In the genomic region with DNA sequence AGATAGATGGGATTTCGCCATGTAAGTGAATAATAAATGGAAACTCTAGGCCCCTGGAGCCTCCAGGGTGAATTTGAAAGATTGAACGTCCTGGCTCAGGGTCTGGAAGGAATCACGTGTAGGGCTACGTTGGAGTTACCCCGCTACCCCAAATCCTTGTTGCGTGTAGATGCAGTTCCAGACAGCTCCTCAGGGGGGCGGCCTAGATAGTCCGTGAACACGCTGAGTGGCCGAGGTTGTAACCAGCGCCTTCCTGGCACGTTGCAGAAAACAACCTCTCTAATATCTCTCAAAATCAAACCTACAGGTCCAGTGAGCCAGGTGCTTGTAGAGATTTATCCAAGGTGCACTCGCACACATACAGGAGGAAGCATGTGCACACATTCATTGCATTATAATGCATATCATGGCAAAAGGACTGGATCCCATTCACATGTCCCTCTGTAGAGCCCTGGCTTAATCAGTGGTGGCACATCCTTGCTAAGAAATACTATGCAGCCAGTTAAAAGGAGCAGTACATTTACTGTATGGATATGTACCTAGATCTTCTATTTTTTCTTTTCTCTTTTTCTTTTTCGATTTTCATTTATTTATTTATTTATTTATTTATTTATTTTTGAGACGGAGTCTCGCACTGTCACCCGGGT, we compare ENCODE assay signal across 1 cellular context.
TF ChIP-seq lines count a peak whose summit lies in the region.

No MANE protein-coding gene starts in this region.

TF ChIP-seq in HepG2, 621 proteins besides CTCF, POLR2A, EP300 and RAD21 (continued from another document and continues in another):
- TF ChIP-seq, protein P1, sequence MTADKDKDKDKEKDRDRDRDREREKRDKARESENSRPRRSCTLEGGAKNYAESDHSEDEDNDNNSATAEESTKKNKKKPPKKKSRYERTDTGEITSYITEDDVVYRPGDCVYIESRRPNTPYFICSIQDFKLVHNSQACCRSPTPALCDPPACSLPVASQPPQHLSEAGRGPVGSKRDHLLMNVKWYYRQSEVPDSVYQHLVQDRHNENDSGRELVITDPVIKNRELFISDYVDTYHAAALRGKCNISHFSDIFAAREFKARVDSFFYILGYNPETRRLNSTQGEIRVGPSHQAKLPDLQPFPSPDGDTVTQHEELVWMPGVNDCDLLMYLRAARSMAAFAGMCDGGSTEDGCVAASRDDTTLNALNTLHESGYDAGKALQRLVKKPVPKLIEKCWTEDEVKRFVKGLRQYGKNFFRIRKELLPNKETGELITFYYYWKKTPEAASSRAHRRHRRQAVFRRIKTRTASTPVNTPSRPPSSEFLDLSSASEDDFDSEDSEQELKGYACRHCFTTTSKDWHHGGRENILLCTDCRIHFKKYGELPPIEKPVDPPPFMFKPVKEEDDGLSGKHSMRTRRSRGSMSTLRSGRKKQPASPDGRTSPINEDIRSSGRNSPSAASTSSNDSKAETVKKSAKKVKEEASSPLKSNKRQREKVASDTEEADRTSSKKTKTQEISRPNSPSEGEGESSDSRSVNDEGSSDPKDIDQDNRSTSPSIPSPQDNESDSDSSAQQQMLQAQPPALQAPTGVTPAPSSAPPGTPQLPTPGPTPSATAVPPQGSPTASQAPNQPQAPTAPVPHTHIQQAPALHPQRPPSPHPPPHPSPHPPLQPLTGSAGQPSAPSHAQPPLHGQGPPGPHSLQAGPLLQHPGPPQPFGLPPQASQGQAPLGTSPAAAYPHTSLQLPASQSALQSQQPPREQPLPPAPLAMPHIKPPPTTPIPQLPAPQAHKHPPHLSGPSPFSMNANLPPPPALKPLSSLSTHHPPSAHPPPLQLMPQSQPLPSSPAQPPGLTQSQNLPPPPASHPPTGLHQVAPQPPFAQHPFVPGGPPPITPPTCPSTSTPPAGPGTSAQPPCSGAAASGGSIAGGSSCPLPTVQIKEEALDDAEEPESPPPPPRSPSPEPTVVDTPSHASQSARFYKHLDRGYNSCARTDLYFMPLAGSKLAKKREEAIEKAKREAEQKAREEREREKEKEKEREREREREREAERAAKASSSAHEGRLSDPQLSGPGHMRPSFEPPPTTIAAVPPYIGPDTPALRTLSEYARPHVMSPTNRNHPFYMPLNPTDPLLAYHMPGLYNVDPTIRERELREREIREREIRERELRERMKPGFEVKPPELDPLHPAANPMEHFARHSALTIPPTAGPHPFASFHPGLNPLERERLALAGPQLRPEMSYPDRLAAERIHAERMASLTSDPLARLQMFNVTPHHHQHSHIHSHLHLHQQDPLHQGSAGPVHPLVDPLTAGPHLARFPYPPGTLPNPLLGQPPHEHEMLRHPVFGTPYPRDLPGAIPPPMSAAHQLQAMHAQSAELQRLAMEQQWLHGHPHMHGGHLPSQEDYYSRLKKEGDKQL (CRISPR knock-in tag; IDR thresholded peaks at IDR 0.05; ENCODE audit: low read depth) = no peak
- TF ChIP-seq, protein P2, sequence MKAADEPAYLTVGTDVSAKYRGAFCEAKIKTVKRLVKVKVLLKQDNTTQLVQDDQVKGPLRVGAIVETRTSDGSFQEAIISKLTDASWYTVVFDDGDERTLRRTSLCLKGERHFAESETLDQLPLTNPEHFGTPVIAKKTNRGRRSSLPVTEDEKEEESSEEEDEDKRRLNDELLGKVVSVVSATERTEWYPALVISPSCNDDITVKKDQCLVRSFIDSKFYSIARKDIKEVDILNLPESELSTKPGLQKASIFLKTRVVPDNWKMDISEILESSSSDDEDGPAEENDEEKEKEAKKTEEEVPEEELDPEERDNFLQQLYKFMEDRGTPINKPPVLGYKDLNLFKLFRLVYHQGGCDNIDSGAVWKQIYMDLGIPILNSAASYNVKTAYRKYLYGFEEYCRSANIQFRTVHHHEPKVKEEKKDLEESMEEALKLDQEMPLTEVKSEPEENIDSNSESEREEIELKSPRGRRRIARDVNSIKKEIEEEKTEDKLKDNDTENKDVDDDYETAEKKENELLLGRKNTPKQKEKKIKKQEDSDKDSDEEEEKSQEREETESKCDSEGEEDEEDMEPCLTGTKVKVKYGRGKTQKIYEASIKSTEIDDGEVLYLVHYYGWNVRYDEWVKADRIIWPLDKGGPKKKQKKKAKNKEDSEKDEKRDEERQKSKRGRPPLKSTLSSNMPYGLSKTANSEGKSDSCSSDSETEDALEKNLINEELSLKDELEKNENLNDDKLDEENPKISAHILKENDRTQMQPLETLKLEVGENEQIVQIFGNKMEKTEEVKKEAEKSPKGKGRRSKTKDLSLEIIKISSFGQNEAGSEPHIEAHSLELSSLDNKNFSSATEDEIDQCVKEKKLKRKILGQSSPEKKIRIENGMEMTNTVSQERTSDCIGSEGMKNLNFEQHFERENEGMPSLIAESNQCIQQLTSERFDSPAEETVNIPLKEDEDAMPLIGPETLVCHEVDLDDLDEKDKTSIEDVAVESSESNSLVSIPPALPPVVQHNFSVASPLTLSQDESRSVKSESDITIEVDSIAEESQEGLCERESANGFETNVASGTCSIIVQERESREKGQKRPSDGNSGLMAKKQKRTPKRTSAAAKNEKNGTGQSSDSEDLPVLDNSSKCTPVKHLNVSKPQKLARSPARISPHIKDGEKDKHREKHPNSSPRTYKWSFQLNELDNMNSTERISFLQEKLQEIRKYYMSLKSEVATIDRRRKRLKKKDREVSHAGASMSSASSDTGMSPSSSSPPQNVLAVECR (CRISPR knock-in tag; IDR thresholded peaks at IDR 0.05; ENCODE audit: borderline replicate concordance) = peak; percentile 36; the same call in 1 of the 2 replicates
- TF ChIP-seq, protein P3, sequence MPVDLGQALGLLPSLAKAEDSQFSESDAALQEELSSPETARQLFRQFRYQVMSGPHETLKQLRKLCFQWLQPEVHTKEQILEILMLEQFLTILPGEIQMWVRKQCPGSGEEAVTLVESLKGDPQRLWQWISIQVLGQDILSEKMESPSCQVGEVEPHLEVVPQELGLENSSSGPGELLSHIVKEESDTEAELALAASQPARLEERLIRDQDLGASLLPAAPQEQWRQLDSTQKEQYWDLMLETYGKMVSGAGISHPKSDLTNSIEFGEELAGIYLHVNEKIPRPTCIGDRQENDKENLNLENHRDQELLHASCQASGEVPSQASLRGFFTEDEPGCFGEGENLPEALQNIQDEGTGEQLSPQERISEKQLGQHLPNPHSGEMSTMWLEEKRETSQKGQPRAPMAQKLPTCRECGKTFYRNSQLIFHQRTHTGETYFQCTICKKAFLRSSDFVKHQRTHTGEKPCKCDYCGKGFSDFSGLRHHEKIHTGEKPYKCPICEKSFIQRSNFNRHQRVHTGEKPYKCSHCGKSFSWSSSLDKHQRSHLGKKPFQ (CRISPR knock-in tag; IDR thresholded peaks at IDR 0.05; ENCODE audit: insufficient replicate concordance) = no peak
- TF ChIP-seq ARNTL (CRISPR knock-in tag; IDR thresholded peaks at IDR 0.05) = 0 out of 2 replicates have a peak, but pooled peaks have one; percentile 36
- TF ChIP-seq, protein P4, sequence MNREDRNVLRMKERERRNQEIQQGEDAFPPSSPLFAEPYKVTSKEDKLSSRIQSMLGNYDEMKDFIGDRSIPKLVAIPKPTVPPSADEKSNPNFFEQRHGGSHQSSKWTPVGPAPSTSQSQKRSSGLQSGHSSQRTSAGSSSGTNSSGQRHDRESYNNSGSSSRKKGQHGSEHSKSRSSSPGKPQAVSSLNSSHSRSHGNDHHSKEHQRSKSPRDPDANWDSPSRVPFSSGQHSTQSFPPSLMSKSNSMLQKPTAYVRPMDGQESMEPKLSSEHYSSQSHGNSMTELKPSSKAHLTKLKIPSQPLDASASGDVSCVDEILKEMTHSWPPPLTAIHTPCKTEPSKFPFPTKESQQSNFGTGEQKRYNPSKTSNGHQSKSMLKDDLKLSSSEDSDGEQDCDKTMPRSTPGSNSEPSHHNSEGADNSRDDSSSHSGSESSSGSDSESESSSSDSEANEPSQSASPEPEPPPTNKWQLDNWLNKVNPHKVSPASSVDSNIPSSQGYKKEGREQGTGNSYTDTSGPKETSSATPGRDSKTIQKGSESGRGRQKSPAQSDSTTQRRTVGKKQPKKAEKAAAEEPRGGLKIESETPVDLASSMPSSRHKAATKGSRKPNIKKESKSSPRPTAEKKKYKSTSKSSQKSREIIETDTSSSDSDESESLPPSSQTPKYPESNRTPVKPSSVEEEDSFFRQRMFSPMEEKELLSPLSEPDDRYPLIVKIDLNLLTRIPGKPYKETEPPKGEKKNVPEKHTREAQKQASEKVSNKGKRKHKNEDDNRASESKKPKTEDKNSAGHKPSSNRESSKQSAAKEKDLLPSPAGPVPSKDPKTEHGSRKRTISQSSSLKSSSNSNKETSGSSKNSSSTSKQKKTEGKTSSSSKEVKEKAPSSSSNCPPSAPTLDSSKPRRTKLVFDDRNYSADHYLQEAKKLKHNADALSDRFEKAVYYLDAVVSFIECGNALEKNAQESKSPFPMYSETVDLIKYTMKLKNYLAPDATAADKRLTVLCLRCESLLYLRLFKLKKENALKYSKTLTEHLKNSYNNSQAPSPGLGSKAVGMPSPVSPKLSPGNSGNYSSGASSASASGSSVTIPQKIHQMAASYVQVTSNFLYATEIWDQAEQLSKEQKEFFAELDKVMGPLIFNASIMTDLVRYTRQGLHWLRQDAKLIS (CRISPR knock-in tag; IDR thresholded peaks at IDR 0.05) = no peak
- TF ChIP-seq RBM22 (optimal IDR thresholded peaks at IDR 0.05; ENCODE audit: low read length) = no peak
- TF ChIP-seq, protein P5, sequence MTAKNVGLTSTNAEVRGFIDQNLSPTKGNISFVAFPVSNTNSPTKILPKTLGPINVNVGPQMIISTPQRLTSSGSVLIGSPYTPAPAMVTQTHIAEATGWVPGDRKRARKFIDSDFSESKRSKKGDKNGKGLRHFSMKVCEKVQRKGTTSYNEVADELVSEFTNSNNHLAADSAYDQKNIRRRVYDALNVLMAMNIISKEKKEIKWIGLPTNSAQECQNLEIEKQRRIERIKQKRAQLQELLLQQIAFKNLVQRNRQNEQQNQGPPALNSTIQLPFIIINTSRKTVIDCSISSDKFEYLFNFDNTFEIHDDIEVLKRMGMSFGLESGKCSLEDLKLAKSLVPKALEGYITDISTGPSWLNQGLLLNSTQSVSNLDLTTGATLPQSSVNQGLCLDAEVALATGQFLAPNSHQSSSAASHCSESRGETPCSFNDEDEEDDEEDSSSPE (CRISPR knock-in tag; IDR thresholded peaks at IDR 0.05) = 0 out of 2 replicates have a peak, but pooled peaks have one; percentile 35
- TF ChIP-seq STAG1 (CRISPR knock-in tag; IDR thresholded peaks at IDR 0.05) = peak; percentile 61
- no peak for TF ChIP-seq ZBTB1 (CRISPR knock-in tag; IDR thresholded peaks at IDR 0.05; ENCODE audit: borderline replicate concordance)
- TF ChIP-seq, protein P6, sequence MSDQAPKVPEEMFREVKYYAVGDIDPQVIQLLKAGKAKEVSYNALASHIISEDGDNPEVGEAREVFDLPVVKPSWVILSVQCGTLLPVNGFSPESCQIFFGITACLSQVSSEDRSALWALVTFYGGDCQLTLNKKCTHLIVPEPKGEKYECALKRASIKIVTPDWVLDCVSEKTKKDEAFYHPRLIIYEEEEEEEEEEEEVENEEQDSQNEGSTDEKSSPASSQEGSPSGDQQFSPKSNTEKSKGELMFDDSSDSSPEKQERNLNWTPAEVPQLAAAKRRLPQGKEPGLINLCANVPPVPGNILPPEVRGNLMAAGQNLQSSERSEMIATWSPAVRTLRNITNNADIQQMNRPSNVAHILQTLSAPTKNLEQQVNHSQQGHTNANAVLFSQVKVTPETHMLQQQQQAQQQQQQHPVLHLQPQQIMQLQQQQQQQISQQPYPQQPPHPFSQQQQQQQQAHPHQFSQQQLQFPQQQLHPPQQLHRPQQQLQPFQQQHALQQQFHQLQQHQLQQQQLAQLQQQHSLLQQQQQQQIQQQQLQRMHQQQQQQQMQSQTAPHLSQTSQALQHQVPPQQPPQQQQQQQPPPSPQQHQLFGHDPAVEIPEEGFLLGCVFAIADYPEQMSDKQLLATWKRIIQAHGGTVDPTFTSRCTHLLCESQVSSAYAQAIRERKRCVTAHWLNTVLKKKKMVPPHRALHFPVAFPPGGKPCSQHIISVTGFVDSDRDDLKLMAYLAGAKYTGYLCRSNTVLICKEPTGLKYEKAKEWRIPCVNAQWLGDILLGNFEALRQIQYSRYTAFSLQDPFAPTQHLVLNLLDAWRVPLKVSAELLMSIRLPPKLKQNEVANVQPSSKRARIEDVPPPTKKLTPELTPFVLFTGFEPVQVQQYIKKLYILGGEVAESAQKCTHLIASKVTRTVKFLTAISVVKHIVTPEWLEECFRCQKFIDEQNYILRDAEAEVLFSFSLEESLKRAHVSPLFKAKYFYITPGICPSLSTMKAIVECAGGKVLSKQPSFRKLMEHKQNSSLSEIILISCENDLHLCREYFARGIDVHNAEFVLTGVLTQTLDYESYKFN (CRISPR knock-in tag; conservative IDR thresholded peaks at IDR 0.05) = no peak
- TF ChIP-seq ZNF816 (CRISPR knock-in tag; IDR thresholded peaks at IDR 0.05; ENCODE audit: borderline replicate concordance) = no peak
- no peak for TF ChIP-seq SIX1 (CRISPR knock-in tag; IDR thresholded peaks at IDR 0.05; ENCODE audit: borderline replicate concordance)
- no peak for TF ChIP-seq ZNF616 (CRISPR knock-in tag; IDR thresholded peaks at IDR 0.05; ENCODE audit: low read depth)
- TF ChIP-seq ZNF83 (CRISPR knock-in tag; IDR thresholded peaks at IDR 0.05; ENCODE audit: borderline replicate concordance) = 0 out of 2 replicates have a peak, but pooled peaks have one; percentile 32
- TF ChIP-seq, protein P7, sequence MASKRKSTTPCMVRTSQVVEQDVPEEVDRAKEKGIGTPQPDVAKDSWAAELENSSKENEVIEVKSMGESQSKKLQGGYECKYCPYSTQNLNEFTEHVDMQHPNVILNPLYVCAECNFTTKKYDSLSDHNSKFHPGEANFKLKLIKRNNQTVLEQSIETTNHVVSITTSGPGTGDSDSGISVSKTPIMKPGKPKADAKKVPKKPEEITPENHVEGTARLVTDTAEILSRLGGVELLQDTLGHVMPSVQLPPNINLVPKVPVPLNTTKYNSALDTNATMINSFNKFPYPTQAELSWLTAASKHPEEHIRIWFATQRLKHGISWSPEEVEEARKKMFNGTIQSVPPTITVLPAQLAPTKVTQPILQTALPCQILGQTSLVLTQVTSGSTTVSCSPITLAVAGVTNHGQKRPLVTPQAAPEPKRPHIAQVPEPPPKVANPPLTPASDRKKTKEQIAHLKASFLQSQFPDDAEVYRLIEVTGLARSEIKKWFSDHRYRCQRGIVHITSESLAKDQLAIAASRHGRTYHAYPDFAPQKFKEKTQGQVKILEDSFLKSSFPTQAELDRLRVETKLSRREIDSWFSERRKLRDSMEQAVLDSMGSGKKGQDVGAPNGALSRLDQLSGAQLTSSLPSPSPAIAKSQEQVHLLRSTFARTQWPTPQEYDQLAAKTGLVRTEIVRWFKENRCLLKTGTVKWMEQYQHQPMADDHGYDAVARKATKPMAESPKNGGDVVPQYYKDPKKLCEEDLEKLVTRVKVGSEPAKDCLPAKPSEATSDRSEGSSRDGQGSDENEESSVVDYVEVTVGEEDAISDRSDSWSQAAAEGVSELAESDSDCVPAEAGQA (IDR thresholded peaks at IDR 0.05; ENCODE audit: low read depth) = no peak
- TF ChIP-seq, protein P7 (CRISPR knock-in tag; IDR thresholded peaks at IDR 0.05; ENCODE audit: borderline replicate concordance) = no peak
